ENCODE assay signal across 12 cellular contexts in genomic region chr6:13811627-13812358, GRCh38. TPM values are rescaled to one million over a fixed set of nuclear protein-coding genes. Genes with fewer than 3 reads are reported as not detected.
DNase-seq lines count a peak whose midpoint lies in the region; ATAC-seq and TF ChIP-seq lines count a peak whose summit lies in the region.
"Had no signal": no experiment of that assay in that cellular context is flagged by ENCODE, and none has a peak within 500 bp of the region (broad histone marks: within the 10 kb centered on the region; RNA-seq: fewer than 3 reads in every experiment).

No MANE protein-coding gene starts in this region.

- H3K79me2 ChIP-seq in smooth muscle cell (ENCODE audit: low read depth) = peaks cover 30% of the 10 kb centered on the region

- H3K4me3 ChIP-seq in heart right ventricle (no peak overlapping the region), breast epithelium (peak overlapping the region in 1 of 3 donors; percentile 38), upper lobe of right lung (peak overlapping the region; percentile 5), smooth muscle cell (no peak overlapping the region)
- no peak overlapping the region for H3K4me3 ChIP-seq in naive thymus-derived CD4-positive, alpha-beta T cell (ENCODE audit: low read length)

- peak overlapping the region in 6 of 9 donors; percentile 2 to 74 (median 48) for H3K27ac Mint-ChIP-seq in naive thymus-derived CD4-positive, alpha-beta T cell

- H2AFZ ChIP-seq in smooth muscle cell (ENCODE audit: low read depth) = no peak overlapping the region

- TF ChIP-seq POLR2A in breast epithelium (IDR thresholded peaks at IDR 0.05) = no peak

- peak overlapping the region in 7 of 10 donors; percentile 42 to 96 (median 51) for H3K27ac ChIP-seq in heart right ventricle
- peak overlapping the region; percentile 74 to 78 for H3K27ac ChIP-seq in breast epithelium
- no peak overlapping the region for H3K27ac ChIP-seq in naive thymus-derived CD4-positive, alpha-beta T cell (ENCODE audit: low read depth, low read length)
- peak overlapping the region; percentile 34 for H3K27ac ChIP-seq in upper lobe of right lung
- H3K27ac ChIP-seq in smooth muscle cell (ENCODE audit: low read depth) = no peak overlapping the region

- peaks cover 0 to 7% (median 0%) of the 10 kb centered on the region in 5 donors for H3K27me3 Mint-ChIP-seq in naive thymus-derived CD4-positive, alpha-beta T cell

- no peak for TF ChIP-seq CTCF in heart right ventricle (IDR thresholded peaks at IDR 0.05)
- TF ChIP-seq CTCF in breast epithelium (IDR thresholded peaks at IDR 0.05) = no peak
- TF ChIP-seq CTCF in upper lobe of right lung (IDR thresholded peaks at IDR 0.05) = no peak
- no peak for TF ChIP-seq CTCF in smooth muscle cell (IDR thresholded peaks at IDR 0.05; ENCODE audit: borderline replicate concordance, insufficient read depth, poor library complexity, severe bottlenecking)

- peaks cover 0 to 43% (median 38%) of the 10 kb centered on the region in 9 donors for H3K4me1 ChIP-seq in heart right ventricle
- peaks cover 0 to 8% of the 10 kb centered on the region in 2 donors for H3K4me1 ChIP-seq in breast epithelium
- H3K4me1 ChIP-seq in naive thymus-derived CD4-positive, alpha-beta T cell (ENCODE audit: control insufficient read depth in 2 of 2, insufficient read depth in 2 of 2, low read length in 2 of 2) = peaks cover 0 to 13% of the 10 kb centered on the region in 2 donors
- peaks cover 39% of the 10 kb centered on the region for H3K4me1 ChIP-seq in upper lobe of right lung
- H3K4me1 ChIP-seq in smooth muscle cell (ENCODE audit: low read depth) = peaks cover 13% of the 10 kb centered on the region

- H3K27me3 ChIP-seq in heart right ventricle = no peaks in the 10 kb centered on the region
- no peaks in the 10 kb centered on the region for H3K27me3 ChIP-seq in breast epithelium
- H3K27me3 ChIP-seq in naive thymus-derived CD4-positive, alpha-beta T cell (ENCODE audit: control insufficient read depth in 2 of 2, insufficient read depth in 2 of 2, low read length in 2 of 2) = no peaks in the 10 kb centered on the region
- H3K27me3 ChIP-seq in upper lobe of right lung = no peaks in the 10 kb centered on the region
- no peaks in the 10 kb centered on the region for H3K27me3 ChIP-seq in smooth muscle cell (ENCODE audit: low read depth)

- no peak overlapping the region for H3K4me2 ChIP-seq in smooth muscle cell

- no peak overlapping the region for H3K9ac ChIP-seq in smooth muscle cell (ENCODE audit: low read depth)

- peaks cover 0 to 15% (median 0%) of the 10 kb centered on the region in 9 donors for H3K36me3 ChIP-seq in heart right ventricle
- H3K36me3 ChIP-seq in breast epithelium = no peaks in the 10 kb centered on the region
- H3K36me3 ChIP-seq in naive thymus-derived CD4-positive, alpha-beta T cell (ENCODE audit: control insufficient read depth in 2 of 3, insufficient read depth in 3 of 3, low read length in 3 of 3) = no peaks in the 10 kb centered on the region
- no peaks in the 10 kb centered on the region for H3K36me3 ChIP-seq in upper lobe of right lung
- H3K36me3 ChIP-seq in smooth muscle cell (ENCODE audit: low read depth) = no peaks in the 10 kb centered on the region

- H3K36me3 Mint-ChIP-seq in naive thymus-derived CD4-positive, alpha-beta T cell = peaks cover 0 to 8% (median 0%) of the 10 kb centered on the region in 5 donors

- intact Hi-C loops in heart right ventricle (cut with DNase I) (loop anchor here in 1 of 10 donors (10.0 kb wide), 1 partner anchor 97 kb away; the partner anchor contains the start of gene RANBP9), left ventricle myocardium superior (cut with micrococcal nuclease) (no loop called here), breast epithelium (cut with DNase I; ENCODE audit: low total_unique reads) (loop anchor here (5.0 kb wide), 1 partner anchor 1606 kb away; no protein-coding TSS in a partner anchor), upper lobe of right lung (cut with DNase I) (no loop called here)
- intact Hi-C loops in naive thymus-derived CD4-positive, alpha-beta T cell (cut with micrococcal nuclease) = loop anchor here (5.0 to 10.0 kb wide), 6 partner anchors 324 to 1851 kb away; partner anchors contain the start of genes DTNBP1 (in 2 of the 2), GFOD1 (in 1 of the 2), HIVEP1 (in 1 of the 2) and JARID2 (in 1 of the 2)

- H3K9me3 Mint-ChIP-seq in naive thymus-derived CD4-positive, alpha-beta T cell = no peaks in the 10 kb centered on the region

- ATAC-seq in heart right ventricle = no peak
- ATAC-seq in left ventricle myocardium superior = no peak
- ATAC-seq in naive thymus-derived CD4-positive, alpha-beta T cell = no peak
- no peak for ATAC-seq in upper lobe of right lung
- no peak for ATAC-seq in HG02610 (IDR thresholded peaks at IDR 0.05; ENCODE audit: unreplicated experiment)
- ATAC-seq in HG02981 (IDR thresholded peaks at IDR 0.05; ENCODE audit: unreplicated experiment) = no peak

- peaks cover 58% of the 10 kb centered on the region for H4K20me1 ChIP-seq in smooth muscle cell (ENCODE audit: low read depth)

- DNase-seq in heart right ventricle (no peak), left ventricle myocardium superior (no peak), breast epithelium (ENCODE audit: low spot score in 2 of 2) (no peak), upper lobe of right lung (no peak), smooth muscle cell (lab: John Stamatoyannopoulos, UW; ENCODE audit: unreplicated experiment) (no peak)
- DNase-seq in naive thymus-derived CD4-positive, alpha-beta T cell = no peak
- DNase-seq: activated gamma-delta T cell treated with Interleukin-2 at 50 U/mL for 16 hours; effector memory CD4-positive, alpha-beta T cell; IMR-90; NCI-H69 had no signal

- 42 to 53% methylated on average over 8 of the region's 8 CpGs for WGBS in heart right ventricle, 2 donors
- WGBS in smooth muscle cell (ENCODE audit: low lambda C conversion rate) = 97% methylated on average over 8 of the region's 8 CpGs

- CTCF ChIA-PET in naive thymus-derived CD4-positive, alpha-beta T cell (lab: Charles Lee) = interaction anchor here (0.9 to 1.5 kb wide), 2 partner anchors 10 to 97 kb away, joined by 3 to 8 read pairs; no protein-coding TSS in a partner anchor

- H3K4me1 Mint-ChIP-seq in naive thymus-derived CD4-positive, alpha-beta T cell = peaks cover 17 to 45% (median 38%) of the 10 kb centered on the region in 7 donors

- POLR2A ChIA-PET in naive thymus-derived CD4-positive, alpha-beta T cell (lab: Charles Lee) = interaction anchor here (1.0 kb wide), 1 partner anchor 237 kb away, joined by 3 read pairs; the partner anchor contains the start of gene SIRT5

- H3K9me3 ChIP-seq in heart right ventricle = no peaks in the 10 kb centered on the region
- no peaks in the 10 kb centered on the region for H3K9me3 ChIP-seq in breast epithelium
- H3K9me3 ChIP-seq in naive thymus-derived CD4-positive, alpha-beta T cell (ENCODE audit: control insufficient read depth in 2 of 3, low read length in 3 of 3) = no peaks in the 10 kb centered on the region
- no peaks in the 10 kb centered on the region for H3K9me3 ChIP-seq in upper lobe of right lung
- H3K9me3 ChIP-seq in smooth muscle cell (replicated peaks; ENCODE audit: low read depth) = no peaks in the 10 kb centered on the region

- peaks cover 3% of the 10 kb centered on the region for H3F3A ChIP-seq in smooth muscle cell (ENCODE audit: low read depth)

- peak overlapping the region in 3 of 10 donors; percentile 11 to 92 (median 31) for H3K4me3 Mint-ChIP-seq in naive thymus-derived CD4-positive, alpha-beta T cell

RNA-seq across cellular contexts. Expression of gene MCUR1, which starts 2.6 kb away (rescaled TPM):
- total RNA-seq in heart right ventricle = 10 to 100 TPM; 25.2 to 40.8 (median 32.7) TPM
- 10 to 100 TPM; 17.2 to 81.6 TPM for polyA plus RNA-seq in heart right ventricle
- total RNA-seq in left ventricle myocardium superior = 30.8 TPM
- 10 to 100 TPM; 12.8 to 14.9 (median 14.1) TPM for total RNA-seq in breast epithelium
- 10 to 100 TPM in 3 of 5 experiments, 1 to 10 TPM in 2; 5.7 to 20.6 (median 10.0) TPM for total RNA-seq in naive thymus-derived CD4-positive, alpha-beta T cell
- 1 to 10 TPM; 4.1 to 7.4 TPM for polyA plus RNA-seq in naive thymus-derived CD4-positive, alpha-beta T cell
- 35.0 TPM for total RNA-seq in upper lobe of right lung
- total RNA-seq in smooth muscle cell = 11.3 and 12.9 TPM in 2 replicates
- polyA plus RNA-seq in smooth muscle cell = 23.4 and 25.5 TPM in 2 replicates

Comparison
In these comparisons a context has a peak if more than half of its experiments do, and no peak if none do; other contexts are left out.
1. H3K27ac ChIP-seq: peak in heart right ventricle (7 of 10), breast epithelium (2 of 2) and upper lobe of right lung (single experiment); none in naive thymus-derived CD4-positive, alpha-beta T cell (single experiment) and smooth muscle cell (single experiment).
2. intact Hi-C loops: an anchor here in breast epithelium (5.0 kb wide) and naive thymus-derived CD4-positive, alpha-beta T cell (5.0 to 10.0 kb wide); none called in left ventricle myocardium superior and upper lobe of right lung.